Comparison of ENCODE assay signal across 1 cellular context in genomic region chr1:117544509-117545109, GRCh38.
TF ChIP-seq lines count a peak whose summit lies in the region.

No MANE protein-coding gene starts in this region.

TF ChIP-seq in HepG2, 621 proteins besides CTCF, POLR2A, EP300 and RAD21 (continued from another document and continues in another):
- TF ChIP-seq CERS6 (CRISPR knock-in tag; IDR thresholded peaks at IDR 0.05): no peak
- TF ChIP-seq ZNF646 (CRISPR knock-in tag; IDR thresholded peaks at IDR 0.05): no peak
- no peak for TF ChIP-seq KAT2B (IDR thresholded peaks at IDR 0.05; ENCODE audit: borderline replicate concordance, low read depth, low read length)
- TF ChIP-seq ZNF790 (CRISPR knock-in tag; IDR thresholded peaks at IDR 0.05; ENCODE audit: borderline replicate concordance): no peak
- peak; percentile 80 for TF ChIP-seq ZMYM4 (CRISPR knock-in tag; IDR thresholded peaks at IDR 0.05)
- no peak for TF ChIP-seq ZNF576 (CRISPR knock-in tag; IDR thresholded peaks at IDR 0.05)
- no peak for TF ChIP-seq ZHX2 (IDR thresholded peaks at IDR 0.05; ENCODE audit: low read depth)
- no peak for TF ChIP-seq ZHX2 (CRISPR knock-in tag; IDR thresholded peaks at IDR 0.05; ENCODE audit: borderline replicate concordance)
- TF ChIP-seq ADNP (CRISPR knock-in tag; IDR thresholded peaks at IDR 0.05): no peak
- no peak for TF ChIP-seq ZKSCAN8 (CRISPR knock-in tag; IDR thresholded peaks at IDR 0.05; ENCODE audit: borderline replicate concordance)
- no peak for TF ChIP-seq ZGPAT (CRISPR knock-in tag; IDR thresholded peaks at IDR 0.05)
- no peak for TF ChIP-seq KLF12 (CRISPR knock-in tag; IDR thresholded peaks at IDR 0.05; ENCODE audit: borderline replicate concordance)
- 0 out of 2 replicates have a peak, but pooled peaks have one; percentile 20 for TF ChIP-seq ZNF121 (CRISPR knock-in tag; IDR thresholded peaks at IDR 0.05)
- TF ChIP-seq MBNL3 (CRISPR knock-in tag; conservative IDR thresholded peaks at IDR 0.05): no peak
- TF ChIP-seq FOXC1 (CRISPR knock-in tag; IDR thresholded peaks at IDR 0.05; ENCODE audit: borderline replicate concordance): no peak
- no peak for TF ChIP-seq ATAD3A (CRISPR knock-in tag; IDR thresholded peaks at IDR 0.05)
- TF ChIP-seq E2F1 (CRISPR knock-in tag; IDR thresholded peaks at IDR 0.05): no peak
- no peak for TF ChIP-seq SMC3 (IDR thresholded peaks at IDR 0.05; ENCODE audit: low read length)
- no peak for TF ChIP-seq ZHX1 (CRISPR knock-in tag; IDR thresholded peaks at IDR 0.05; ENCODE audit: low read depth)
- TF ChIP-seq MAFF (IDR thresholded peaks at IDR 0.05; ENCODE audit: low read depth, low read length): no peak
- TF ChIP-seq ZNF234 (CRISPR knock-in tag; conservative IDR thresholded peaks at IDR 0.05): no peak
- TF ChIP-seq JUND (CRISPR knock-in tag; IDR thresholded peaks at IDR 0.05): peak; percentile 44; the same call in 1 of the 2 replicates
- TF ChIP-seq ZNF256 (CRISPR knock-in tag; conservative IDR thresholded peaks at IDR 0.05): no peak
- TF ChIP-seq RBM39 (IDR thresholded peaks at IDR 0.05; ENCODE audit: low read depth, low read length, poor library complexity, severe bottlenecking): no peak
- no peak for TF ChIP-seq XBP1 (CRISPR knock-in tag; IDR thresholded peaks at IDR 0.05)
- no peak for TF ChIP-seq ZNF546 (CRISPR knock-in tag; conservative IDR thresholded peaks at IDR 0.05)
- TF ChIP-seq HNF1B (CRISPR knock-in tag; IDR thresholded peaks at IDR 0.05): 0 out of 2 replicates have a peak, but pooled peaks have one; percentile 35
- peak; percentile 55 for TF ChIP-seq GATAD2A (CRISPR knock-in tag; IDR thresholded peaks at IDR 0.05)
- no peak for TF ChIP-seq ZNF343 (CRISPR knock-in tag; IDR thresholded peaks at IDR 0.05)
- TF ChIP-seq ZBTB46 (CRISPR knock-in tag; IDR thresholded peaks at IDR 0.05; ENCODE audit: borderline replicate concordance): no peak
